2 cellular contexts compared by ENCODE assay signal in the genomic region with DNA sequence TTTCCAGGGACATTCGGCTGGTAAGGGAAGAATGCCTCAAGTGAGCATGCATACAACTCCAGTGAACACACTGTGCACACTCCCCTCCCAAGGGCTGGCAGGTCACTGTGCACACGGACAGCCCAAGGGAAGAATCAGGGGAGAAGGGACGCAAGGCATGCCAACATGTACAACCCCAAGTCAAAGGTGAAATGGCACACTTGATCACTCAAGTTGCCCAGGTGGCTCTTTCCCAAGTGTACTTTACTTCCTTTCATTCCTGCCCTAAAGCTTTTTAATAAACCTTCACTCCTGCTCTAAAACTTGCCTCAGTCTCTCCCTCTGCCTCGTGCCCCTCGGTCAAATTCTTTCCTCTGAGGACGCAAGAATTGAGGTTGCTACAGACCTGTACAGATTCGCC.
TF ChIP-seq lines count a peak whose summit lies in the region.

No MANE protein-coding gene starts in this region.

TF ChIP-seq in GM23338, 12 proteins besides CTCF, POLR2A, EP300 and RAD21 (continues in another document):
- TF ChIP-seq JUNB (IDR thresholded peaks at IDR 0.05; ENCODE audit: unreplicated experiment) (no peak), EZH2 (IDR thresholded peaks at IDR 0.05; ENCODE audit: low read depth, unreplicated experiment) (no peak), ZNF331 (CRISPR knock-in tag; IDR thresholded peaks at IDR 0.05; ENCODE audit: low read depth) (no peak), STAT1 (IDR thresholded peaks at IDR 0.05; ENCODE audit: unreplicated experiment) (no peak), EZH2phosphoT487 (IDR thresholded peaks at IDR 0.05; ENCODE audit: unreplicated experiment) (no peak), POLR2AphosphoS5 (IDR thresholded peaks at IDR 0.05; ENCODE audit: low read depth) (no peak), ZNF114 (CRISPR knock-in tag; IDR thresholded peaks at IDR 0.05) (no peak), NANOG (IDR thresholded peaks at IDR 0.05; ENCODE audit: borderline replicate concordance) (no peak)
- TF ChIP-seq, protein P1, sequence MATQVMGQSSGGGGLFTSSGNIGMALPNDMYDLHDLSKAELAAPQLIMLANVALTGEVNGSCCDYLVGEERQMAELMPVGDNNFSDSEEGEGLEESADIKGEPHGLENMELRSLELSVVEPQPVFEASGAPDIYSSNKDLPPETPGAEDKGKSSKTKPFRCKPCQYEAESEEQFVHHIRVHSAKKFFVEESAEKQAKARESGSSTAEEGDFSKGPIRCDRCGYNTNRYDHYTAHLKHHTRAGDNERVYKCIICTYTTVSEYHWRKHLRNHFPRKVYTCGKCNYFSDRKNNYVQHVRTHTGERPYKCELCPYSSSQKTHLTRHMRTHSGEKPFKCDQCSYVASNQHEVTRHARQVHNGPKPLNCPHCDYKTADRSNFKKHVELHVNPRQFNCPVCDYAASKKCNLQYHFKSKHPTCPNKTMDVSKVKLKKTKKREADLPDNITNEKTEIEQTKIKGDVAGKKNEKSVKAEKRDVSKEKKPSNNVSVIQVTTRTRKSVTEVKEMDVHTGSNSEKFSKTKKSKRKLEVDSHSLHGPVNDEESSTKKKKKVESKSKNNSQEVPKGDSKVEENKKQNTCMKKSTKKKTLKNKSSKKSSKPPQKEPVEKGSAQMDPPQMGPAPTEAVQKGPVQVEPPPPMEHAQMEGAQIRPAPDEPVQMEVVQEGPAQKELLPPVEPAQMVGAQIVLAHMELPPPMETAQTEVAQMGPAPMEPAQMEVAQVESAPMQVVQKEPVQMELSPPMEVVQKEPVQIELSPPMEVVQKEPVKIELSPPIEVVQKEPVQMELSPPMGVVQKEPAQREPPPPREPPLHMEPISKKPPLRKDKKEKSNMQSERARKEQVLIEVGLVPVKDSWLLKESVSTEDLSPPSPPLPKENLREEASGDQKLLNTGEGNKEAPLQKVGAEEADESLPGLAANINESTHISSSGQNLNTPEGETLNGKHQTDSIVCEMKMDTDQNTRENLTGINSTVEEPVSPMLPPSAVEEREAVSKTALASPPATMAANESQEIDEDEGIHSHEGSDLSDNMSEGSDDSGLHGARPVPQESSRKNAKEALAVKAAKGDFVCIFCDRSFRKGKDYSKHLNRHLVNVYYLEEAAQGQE (IDR thresholded peaks at IDR 0.05; ENCODE audit: unreplicated experiment): no peak
- TF ChIP-seq, protein P2, sequence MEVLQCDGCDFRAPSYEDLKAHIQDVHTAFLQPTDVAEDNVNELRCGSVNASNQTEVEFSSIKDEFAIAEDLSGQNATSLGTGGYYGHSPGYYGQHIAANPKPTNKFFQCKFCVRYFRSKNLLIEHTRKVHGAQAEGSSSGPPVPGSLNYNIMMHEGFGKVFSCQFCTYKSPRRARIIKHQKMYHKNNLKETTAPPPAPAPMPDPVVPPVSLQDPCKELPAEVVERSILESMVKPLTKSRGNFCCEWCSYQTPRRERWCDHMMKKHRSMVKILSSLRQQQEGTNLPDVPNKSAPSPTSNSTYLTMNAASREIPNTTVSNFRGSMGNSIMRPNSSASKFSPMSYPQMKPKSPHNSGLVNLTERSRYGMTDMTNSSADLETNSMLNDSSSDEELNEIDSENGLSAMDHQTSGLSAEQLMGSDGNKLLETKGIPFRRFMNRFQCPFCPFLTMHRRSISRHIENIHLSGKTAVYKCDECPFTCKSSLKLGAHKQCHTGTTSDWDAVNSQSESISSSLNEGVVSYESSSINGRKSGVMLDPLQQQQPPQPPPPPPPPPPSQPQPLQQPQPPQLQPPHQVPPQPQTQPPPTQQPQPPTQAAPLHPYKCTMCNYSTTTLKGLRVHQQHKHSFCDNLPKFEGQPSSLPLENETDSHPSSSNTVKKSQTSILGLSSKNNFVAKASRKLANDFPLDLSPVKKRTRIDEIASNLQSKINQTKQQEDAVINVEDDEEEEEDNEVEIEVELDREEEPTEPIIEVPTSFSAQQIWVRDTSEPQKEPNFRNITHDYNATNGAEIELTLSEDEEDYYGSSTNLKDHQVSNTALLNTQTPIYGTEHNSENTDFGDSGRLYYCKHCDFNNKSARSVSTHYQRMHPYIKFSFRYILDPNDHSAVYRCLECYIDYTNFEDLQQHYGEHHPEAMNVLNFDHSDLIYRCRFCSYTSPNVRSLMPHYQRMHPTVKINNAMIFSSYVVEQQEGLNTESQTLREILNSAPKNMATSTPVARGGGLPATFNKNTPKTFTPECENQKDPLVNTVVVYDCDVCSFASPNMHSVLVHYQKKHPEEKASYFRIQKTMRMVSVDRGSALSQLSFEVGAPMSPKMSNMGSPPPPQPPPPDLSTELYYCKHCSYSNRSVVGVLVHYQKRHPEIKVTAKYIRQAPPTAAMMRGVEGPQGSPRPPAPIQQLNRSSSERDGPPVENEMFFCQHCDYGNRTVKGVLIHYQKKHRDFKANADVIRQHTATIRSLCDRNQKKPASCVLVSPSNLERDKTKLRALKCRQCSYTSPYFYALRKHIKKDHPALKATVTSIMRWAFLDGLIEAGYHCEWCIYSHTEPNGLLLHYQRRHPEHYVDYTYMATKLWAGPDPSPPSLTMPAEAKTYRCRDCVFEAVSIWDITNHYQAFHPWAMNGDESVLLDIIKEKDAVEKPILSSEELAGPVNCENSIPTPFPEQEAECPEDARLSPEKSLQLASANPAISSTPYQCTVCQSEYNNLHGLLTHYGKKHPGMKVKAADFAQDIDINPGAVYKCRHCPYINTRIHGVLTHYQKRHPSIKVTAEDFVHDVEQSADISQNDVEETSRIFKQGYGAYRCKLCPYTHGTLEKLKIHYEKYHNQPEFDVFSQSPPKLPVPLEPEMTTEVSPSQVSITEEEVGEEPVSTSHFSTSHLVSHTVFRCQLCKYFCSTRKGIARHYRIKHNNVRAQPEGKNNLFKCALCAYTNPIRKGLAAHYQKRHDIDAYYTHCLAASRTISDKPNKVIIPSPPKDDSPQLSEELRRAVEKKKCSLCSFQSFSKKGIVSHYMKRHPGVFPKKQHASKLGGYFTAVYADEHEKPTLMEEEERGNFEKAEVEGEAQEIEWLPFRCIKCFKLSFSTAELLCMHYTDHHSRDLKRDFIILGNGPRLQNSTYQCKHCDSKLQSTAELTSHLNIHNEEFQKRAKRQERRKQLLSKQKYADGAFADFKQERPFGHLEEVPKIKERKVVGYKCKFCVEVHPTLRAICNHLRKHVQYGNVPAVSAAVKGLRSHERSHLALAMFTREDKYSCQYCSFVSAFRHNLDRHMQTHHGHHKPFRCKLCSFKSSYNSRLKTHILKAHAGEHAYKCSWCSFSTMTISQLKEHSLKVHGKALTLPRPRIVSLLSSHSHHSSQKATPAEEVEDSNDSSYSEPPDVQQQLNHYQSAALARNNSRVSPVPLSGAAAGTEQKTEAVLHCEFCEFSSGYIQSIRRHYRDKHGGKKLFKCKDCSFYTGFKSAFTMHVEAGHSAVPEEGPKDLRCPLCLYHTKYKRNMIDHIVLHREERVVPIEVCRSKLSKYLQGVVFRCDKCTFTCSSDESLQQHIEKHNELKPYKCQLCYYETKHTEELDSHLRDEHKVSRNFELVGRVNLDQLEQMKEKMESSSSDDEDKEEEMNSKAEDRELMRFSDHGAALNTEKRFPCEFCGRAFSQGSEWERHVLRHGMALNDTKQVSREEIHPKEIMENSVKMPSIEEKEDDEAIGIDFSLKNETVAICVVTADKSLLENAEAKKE (CRISPR knock-in tag; IDR thresholded peaks at IDR 0.05): no peak

TF ChIP-seq in HepG2, 621 proteins besides CTCF, POLR2A, EP300 and RAD21:
- TF ChIP-seq, protein P3, sequence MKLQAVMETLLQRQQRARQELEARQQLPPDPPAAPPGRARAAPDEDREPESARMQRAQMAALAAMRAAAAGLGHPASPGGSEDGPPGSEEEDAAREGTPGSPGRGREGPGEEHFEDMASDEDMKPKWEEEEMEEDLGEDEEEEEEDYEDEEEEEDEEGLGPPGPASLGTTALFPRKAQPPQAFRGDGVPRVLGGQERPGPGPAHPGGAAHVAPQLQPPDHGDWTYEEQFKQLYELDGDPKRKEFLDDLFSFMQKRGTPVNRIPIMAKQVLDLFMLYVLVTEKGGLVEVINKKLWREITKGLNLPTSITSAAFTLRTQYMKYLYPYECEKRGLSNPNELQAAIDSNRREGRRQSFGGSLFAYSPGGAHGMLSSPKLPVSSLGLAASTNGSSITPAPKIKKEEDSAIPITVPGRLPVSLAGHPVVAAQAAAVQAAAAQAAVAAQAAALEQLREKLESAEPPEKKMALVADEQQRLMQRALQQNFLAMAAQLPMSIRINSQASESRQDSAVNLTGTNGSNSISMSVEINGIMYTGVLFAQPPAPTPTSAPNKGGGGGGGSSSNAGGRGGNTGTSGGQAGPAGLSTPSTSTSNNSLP (IDR thresholded peaks at IDR 0.05; ENCODE audit: low read depth, low read length): no peak
- TF ChIP-seq HOXA3 (CRISPR knock-in tag; IDR thresholded peaks at IDR 0.05): 0 out of 2 replicates have a peak, but pooled peaks have one; percentile 3
